Comparison of ENCODE assay signal across 9 cellular contexts in genomic region chr4:8201341-8201781, GRCh38. TPM values are rescaled to one million over a fixed set of nuclear protein-coding genes. Genes with fewer than 3 reads are reported as not detected.
DNase-seq lines count a peak whose midpoint lies in the region; ATAC-seq, FAIRE-seq and TF ChIP-seq lines count a peak whose summit lies in the region.
"Had no signal": no experiment of that assay in that cellular context is flagged by ENCODE, and none has a peak within 500 bp of the region (broad histone marks: within the 10 kb centered on the region; RNA-seq: fewer than 3 reads in every experiment).

No MANE protein-coding gene starts in this region.

- no peak for TF ChIP-seq CTCF in D721Med (IDR thresholded peaks at IDR 0.05; ENCODE audit: insufficient read depth, missing control alignments)

- peak overlapping the region; percentile 89 to 98 (median 96) for H3K4me3 Mint-ChIP-seq in naive thymus-derived CD4-positive, alpha-beta T cell

- no peaks in the 10 kb centered on the region for H3K9me3 Mint-ChIP-seq in naive thymus-derived CD4-positive, alpha-beta T cell

- no peaks in the 10 kb centered on the region for H3K27me3 ChIP-seq in naive thymus-derived CD4-positive, alpha-beta T cell (ENCODE audit: control insufficient read depth in 2 of 2, insufficient read depth in 2 of 2, low read length in 2 of 2)

- no peaks in the 10 kb centered on the region for H3K27me3 Mint-ChIP-seq in naive thymus-derived CD4-positive, alpha-beta T cell

- intact Hi-C loops in naive thymus-derived CD4-positive, alpha-beta T cell (cut with micrococcal nuclease) = loop anchor here in 1 of 2 donors (2.0 kb wide), 1 partner anchor 27 kb away; no protein-coding TSS in a partner anchor

- H3K4me3 ChIP-seq in naive thymus-derived CD4-positive, alpha-beta T cell (ENCODE audit: low read length) = peak overlapping the region; percentile 91

- CTCF ChIA-PET in naive thymus-derived CD4-positive, alpha-beta T cell (lab: Charles Lee) = no interaction called here

- peak; percentile 32 for ATAC-seq in HG03565 (IDR thresholded peaks at IDR 0.05; ENCODE audit: unreplicated experiment)
- ATAC-seq in naive thymus-derived CD4-positive, alpha-beta T cell = peak; percentile 55

- peak overlapping the region; percentile 83 to 99 (median 96) for H3K27ac Mint-ChIP-seq in naive thymus-derived CD4-positive, alpha-beta T cell

- peaks cover 22 to 27% of the 10 kb centered on the region in 2 donors for H3K4me1 ChIP-seq in naive thymus-derived CD4-positive, alpha-beta T cell (ENCODE audit: control insufficient read depth in 2 of 2, insufficient read depth in 2 of 2, low read length in 2 of 2)

- H3K4me1 Mint-ChIP-seq in naive thymus-derived CD4-positive, alpha-beta T cell = peaks cover 29 to 53% (median 46%) of the 10 kb centered on the region in 7 donors

- H3K27ac ChIP-seq in naive thymus-derived CD4-positive, alpha-beta T cell (ENCODE audit: low read depth, low read length) = peak overlapping the region; percentile 84

- POLR2A ChIA-PET in naive thymus-derived CD4-positive, alpha-beta T cell (lab: Charles Lee) = interaction anchor here (0.7 to 1.0 kb wide), 3 partner anchors 21 to 42 kb away, joined by 3 to 4 read pairs (median 3); no protein-coding TSS in a partner anchor

- no peaks in the 10 kb centered on the region for H3K9me3 ChIP-seq in naive thymus-derived CD4-positive, alpha-beta T cell (ENCODE audit: control insufficient read depth in 2 of 3, low read length in 3 of 3)

- peak; percentile 75 for DNase-seq in activated CD8-positive, alpha-beta memory T cell treated with anti-CD3 and anti-CD28 coated beads for 24 hours
- DNase-seq in activated CD8-positive, alpha-beta memory T cell treated with anti-CD3 and anti-CD28 coated beads, Interleukin-2, amount 50 U/mL, for 48 hours = no peak
- peak; percentile 29 for DNase-seq in activated gamma-delta T cell treated with anti-CD3 and anti-CD28 coated beads, Interleukin-2, amount 50 U/mL, for 16 hours (ENCODE audit: low read depth)
- DNase-seq in naive thymus-derived CD4-positive, alpha-beta T cell = peak in 6 of 9 donors; percentile 17 to 63 (median 39)
- DNase-seq in D721Med (ENCODE audit: insufficient read length, low spot score) (no peak), RKO (ENCODE audit: low spot score) (no peak), NCI-H446 treated with DMSO at 0.1 percent for 48 hours (lab: John Stamatoyannopoulos, UW) (no peak)

- H3K36me3 ChIP-seq in naive thymus-derived CD4-positive, alpha-beta T cell (ENCODE audit: control insufficient read depth in 2 of 3, insufficient read depth in 3 of 3, low read length in 3 of 3) = peaks cover 0 to 23% (median 0%) of the 10 kb centered on the region in 3 experiments

- FAIRE-seq in D721Med (lab: Jason Lieb, UNC) = no peak

- H3K36me3 Mint-ChIP-seq in naive thymus-derived CD4-positive, alpha-beta T cell = no peaks in the 10 kb centered on the region

RNA-seq across cellular contexts. Expression of gene SH3TC1, which starts 2.3 kb away (rescaled TPM):
- 100 to 1,000 TPM in 1 of 5 experiments, 10 to 100 TPM in 4; 33.8 to 120 (median 41.2) TPM for total RNA-seq in naive thymus-derived CD4-positive, alpha-beta T cell
- 10 to 100 TPM in 1 of 2 donors, 1 to 10 TPM in 1; 6.5 to 12.1 TPM for polyA plus RNA-seq in naive thymus-derived CD4-positive, alpha-beta T cell

RNA-seq across cellular contexts. Expression of gene ABLIM2, which starts 42.7 kb away (rescaled TPM):
- total RNA-seq in naive thymus-derived CD4-positive, alpha-beta T cell = 1 to 10 TPM in 4 of 5 experiments, under 1 TPM in 1; 0.22 to 4.9 (median 3.1) TPM
- 1 to 10 TPM in 1 of 2 donors, under 1 TPM in 1; 0.99 to 5.8 TPM for polyA plus RNA-seq in naive thymus-derived CD4-positive, alpha-beta T cell
- polyA plus RNA-seq: AG04450 had no signal

Comparison
In these comparisons a context has a peak if more than half of its experiments do, and no peak if none do; other contexts are left out.
1. DNase-seq: peak in activated CD8-positive, alpha-beta memory T cell treated with anti-CD3 and anti-CD28 coated beads for 24 hours (single experiment), activated gamma-delta T cell treated with anti-CD3 and anti-CD28 coated beads, Interleukin-2, amount 50 U/mL, for 16 hours (single experiment) and naive thymus-derived CD4-positive, alpha-beta T cell (6 of 9); none in activated CD8-positive, alpha-beta memory T cell treated with anti-CD3 and anti-CD28 coated beads, Interleukin-2, amount 50 U/mL, for 48 hours (single experiment), D721Med (single experiment), RKO (single experiment) and NCI-H446 treated with DMSO at 0.1 percent for 48 hours (single experiment).